In the genomic region with DNA sequence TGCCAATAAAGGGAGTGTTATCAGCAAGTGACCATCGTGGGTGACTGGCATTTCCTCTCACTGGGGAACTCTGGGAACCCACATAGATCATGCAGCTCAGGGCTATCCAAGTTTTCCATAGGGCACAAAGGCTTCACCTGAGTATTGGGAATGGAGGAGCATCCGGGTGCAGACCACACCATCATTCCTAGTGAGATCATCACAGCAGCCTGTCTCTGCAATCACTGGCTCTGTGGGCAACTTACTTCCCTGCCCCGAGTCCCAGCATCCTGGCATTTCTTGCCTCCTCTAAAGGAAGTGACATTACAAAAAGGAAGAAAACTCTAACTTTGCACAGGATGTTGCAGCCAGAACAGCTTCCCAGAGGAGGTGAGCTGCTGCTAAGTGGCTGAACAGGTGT, we compare ENCODE assay signal across 19 cellular contexts.
DNase-seq lines count a peak whose midpoint lies in the region; ATAC-seq, FAIRE-seq and TF ChIP-seq lines count a peak whose summit lies in the region.
"Had no signal": no experiment of that assay in that cellular context is flagged by ENCODE, and none has a peak within 500 bp of the region (broad histone marks: within the 10 kb centered on the region; RNA-seq: fewer than 3 reads in every experiment).

No MANE protein-coding gene starts in this region.

- in situ Hi-C loops in K562 (cut with MboI) = no loop called here

- 3% methylated on average over 3 of the region's 3 CpGs for WGBS in K562 (ENCODE audit: insufficient coverage, low coverage, missing lambda C conversion rate)

- intact Hi-C loops in K562 (cut with micrococcal nuclease) = loop anchor here (10.0 kb wide), 1 partner anchor 215 kb away; no protein-coding TSS in a partner anchor
- intact Hi-C loops in posterior vena cava (cut with DNase I) = loop anchor here (10.0 kb wide), 2 partner anchors 65 to 225 kb away; no protein-coding TSS in a partner anchor

- H2AFZ ChIP-seq in K562 (ENCODE audit: low read depth, low read length) = no peak overlapping the region
- H2AFZ ChIP-seq: GM23338 had no signal

- H3K4me2 ChIP-seq in K562 (ENCODE audit: insufficient read depth, low read length) = no peak overlapping the region
- H3K4me2 ChIP-seq: BLaER1, GM23338, KMS-11 had no signal

- peak; percentile 35 for DNase-seq in HT1080 (ENCODE audit: low read depth)
- no peak for DNase-seq in K562 (ENCODE audit: extremely low read depth in 1 of 4, low spot score in 3 of 4)
- DNase-seq in posterior vena cava (ENCODE audit: low spot score) = peak; percentile 43
- DNase-seq in mesothelial cell of epicardium (ENCODE audit: low spot score in 2 of 2, unreplicated experiment in 2 of 2) = no peak
- DNase-seq in BE2C = no peak
- DNase-seq: AML-193; CD4-positive, alpha-beta memory T cell; DMS79 treated with DMSO at 0.1 percent for 48 hours; GF-D8; HCEC 1CT; HFFc6 had no signal

- no TSS peak for BruUV-seq in K562 (replicated peaks; lab: Mats Ljungman, UMichigan)

- no peaks in the 10 kb centered on the region for H3K36me3 Mint-ChIP-seq in mesothelial cell of epicardium
- H3K36me3 Mint-ChIP-seq: CD14-positive monocyte; CD4-positive, alpha-beta memory T cell had no signal

- 0 out of 2 replicates have a peak, but pooled peaks cover 11% of the 10 kb centered on the region for H4K20me1 ChIP-seq in K562 (replicated peaks; ENCODE audit: control insufficient read depth, insufficient read depth, low read length)
- H4K20me1 ChIP-seq: BLaER1 had no signal

- H3K4me1 Mint-ChIP-seq in mesothelial cell of epicardium = peaks cover 10% of the 10 kb centered on the region
- H3K4me1 Mint-ChIP-seq: CD14-positive monocyte; CD4-positive, alpha-beta memory T cell; GM23338 had no signal

- H3K79me2 ChIP-seq in K562 (ENCODE audit: control insufficient read depth, insufficient read depth, low read length) = no peaks in the 10 kb centered on the region

- no peak overlapping the region for H3K4me3 ChIP-seq in K562
- no peak overlapping the region for H3K4me3 ChIP-seq in BE2C (ENCODE audit: low read depth, low read length)
- H3K4me3 ChIP-seq: BLaER1, GM23338 had no signal

- H3K9me1 ChIP-seq in K562 (ENCODE audit: control insufficient read depth, insufficient read depth, low read length) = no peaks in the 10 kb centered on the region

- no peak for TF ChIP-seq POLR2A in K562 (conservative IDR thresholded peaks at IDR 0.05)

- H3K4me1 ChIP-seq in K562 (replicated peaks in 1 of 2; ENCODE audit: control insufficient read depth in 2 of 2, insufficient read depth in 2 of 2, low read length in 2 of 2) = no peaks in the 10 kb centered on the region
- H3K4me1 ChIP-seq in BE2C = 0 out of 2 replicates have a peak, but pooled peaks cover 3% of the 10 kb centered on the region
- H3K4me1 ChIP-seq: BLaER1 had no signal

- H3K27me3 ChIP-seq in K562 (ENCODE audit: control insufficient read depth in 2 of 2, insufficient read depth in 2 of 2, low read length in 2 of 2) (peaks cover 14 to 36% of the 10 kb centered on the region in 2 experiments), BE2C (no peaks in the 10 kb centered on the region)
- H3K27me3 ChIP-seq: BLaER1 had no signal

- POLR2A ChIA-PET in K562 (lab: Yijun Ruan, JAX) = interaction anchor here (0.6 to 0.9 kb wide), 2 partner anchors 10 to 217 kb away, joined by 3 read pairs; no protein-coding TSS in a partner anchor

- TF ChIP-seq EP300 in K562 (IDR thresholded peaks at IDR 0.05; ENCODE audit: low read length) = no peak

- H3K27ac ChIP-seq in K562 (ENCODE audit: extremely low read depth, low read depth, low read length) = no peak overlapping the region
- H3K27ac ChIP-seq: BLaER1, KMS-11 had no signal

- no peaks in the 10 kb centered on the region for H3K9me3 Mint-ChIP-seq in mesothelial cell of epicardium
- H3K9me3 Mint-ChIP-seq: CD4-positive, alpha-beta memory T cell; GM23338; HFFc6 had no signal

- no peak for FAIRE-seq in K562 (lab: Jason Lieb, UNC)
- FAIRE-seq: A204.1, H54 had no signal

- H3K27ac Mint-ChIP-seq in mesothelial cell of epicardium = no peak overlapping the region
- H3K27ac Mint-ChIP-seq: CD14-positive monocyte; CD4-positive, alpha-beta memory T cell; GM23338; HFFc6 had no signal

- no peak overlapping the region for H3K9ac ChIP-seq in K562 (ENCODE audit: insufficient read depth in 1 of 2, low read depth in 2 of 2, low read length in 2 of 2)
- H3K9ac ChIP-seq: BLaER1, KMS-11 had no signal

- peaks cover 10% of the 10 kb centered on the region for H3K27me3 Mint-ChIP-seq in mesothelial cell of epicardium (ENCODE audit: low read depth)

- ATAC-seq in K562 = no peak
- ATAC-seq in GM21825 (IDR thresholded peaks at IDR 0.05; ENCODE audit: unreplicated experiment) = no peak
- no peak for ATAC-seq in GM21723 (IDR thresholded peaks at IDR 0.05; ENCODE audit: unreplicated experiment)
- ATAC-seq: GM23338 had no signal

- H3K36me3 ChIP-seq in K562 (ENCODE audit: control insufficient read depth, insufficient read depth, low read length) = no peaks in the 10 kb centered on the region
- H3K36me3 ChIP-seq in BE2C = no peaks in the 10 kb centered on the region
- H3K36me3 ChIP-seq: BLaER1 had no signal

- CTCF ChIA-PET in K562 (lab: Yijun Ruan, JAX; ENCODE audit: low intra/inter-chr PET ratio) = no interaction called here

- H3K4me3 Mint-ChIP-seq in mesothelial cell of epicardium = no peak overlapping the region
- H3K4me3 Mint-ChIP-seq: CD4-positive, alpha-beta memory T cell; GM23338; HFFc6 had no signal

- H3K9me3 ChIP-seq in K562 (replicated peaks; ENCODE audit: control insufficient read depth, insufficient read depth, low read depth, low read length) (no peaks in the 10 kb centered on the region), BE2C (no peaks in the 10 kb centered on the region)

- TF ChIP-seq CTCF in K562 (IDR thresholded peaks at IDR 0.05 in 2 of 3, conservative IDR thresholded peaks at IDR 0.05 in 1 of 3; ENCODE audit: insufficient read depth in 2 of 3, low read depth in 1 of 3, low read length in 3 of 3) (no peak), mesothelial cell of epicardium (IDR thresholded peaks at IDR 0.05; ENCODE audit: unreplicated experiment) (no peak), BE2C (IDR thresholded peaks at IDR 0.05; ENCODE audit: low read depth, low read length) (no peak)

- no peak for TF ChIP-seq RAD21 in K562 (CRISPR knock-in tag; conservative IDR thresholded peaks at IDR 0.05 in 1 of 2, IDR thresholded peaks at IDR 0.05 in 1 of 2)

TF ChIP-seq in K562, 482 proteins besides CTCF, POLR2A, EP300 and RAD21:
- TF ChIP-seq ZBTB17 (CRISPR knock-in tag; IDR thresholded peaks at IDR 0.05) (peak; percentile 89), HEY1 (CRISPR knock-in tag; IDR thresholded peaks at IDR 0.05; ENCODE audit: borderline replicate concordance) (no peak)

Comparison
In these comparisons a context has a peak if more than half of its experiments do, and no peak if none do; other contexts are left out.
1. DNase-seq: peak in HT1080 (single experiment) and posterior vena cava (single experiment); none in K562 (0 of 4), mesothelial cell of epicardium (0 of 2) and BE2C (single experiment).